27 cellular contexts compared by ENCODE assay signal in genomic region chr6:75427342-75427741, GRCh38.
"Had no signal": no experiment of that assay in that cellular context is flagged by ENCODE, and none has a peak within 500 bp of the region (broad histone marks: within the 10 kb centered on the region; RNA-seq: fewer than 3 reads in every experiment).

No MANE protein-coding gene starts in this region.

- H3K36me3 ChIP-seq: neural progenitor cell, right atrium auricular region, tibial nerve, upper lobe of left lung had no signal

- H3K4me3 Mint-ChIP-seq: memory B cell, natural killer cell, neural progenitor cell had no signal

- H3K9me3 ChIP-seq: right atrium auricular region, testis, tibial nerve, upper lobe of left lung had no signal

- H2AFZ ChIP-seq: hepatocyte, neural progenitor cell, parathyroid adenoma had no signal

- DNase-seq: dorsolateral prefrontal cortex; effector CD4-positive, alpha-beta T cell; head of caudate nucleus; kidney; natural killer cell; stimulated activated CD4-positive, alpha-beta T cell treated with anti-CD3 and anti-CD28 coated beads, Interleukin-12 subunit alpha, Interleukin-12 subunit beta, amount 100 ng/mL, for 4 hours; stimulated activated CD4-positive, alpha-beta T cell treated with anti-CD3 and anti-CD28 coated beads, Interleukin-1b, Interleukin-23, amount 100 ng/mL, for 48 hours; stimulated activated CD4-positive, alpha-beta T cell treated with anti-CD3 and anti-CD28 coated beads, Interleukin-4, amount 100 ng/mL, for 1 hour; stimulated activated CD8-positive, alpha-beta memory T cell treated with anti-CD3 and anti-CD28 coated beads, Interleukin-4, amount 100 ng/mL, for 48 hours; stimulated activated naive CD8-positive, alpha-beta T cell treated with anti-CD3 and anti-CD28 coated beads, Interleukin-15, Interleukin-2, amounts not matched to agents 100 U/mL and 50 U/mL, for 24 hours; substantia nigra; testis; upper lobe of left lung had no signal

- H3K4me3 ChIP-seq: dorsolateral prefrontal cortex, hepatocyte, lung, neural progenitor cell, right atrium auricular region, smooth muscle cell, testis, tibial nerve, upper lobe of left lung had no signal

- H3K79me2 ChIP-seq: hepatocyte, parathyroid adenoma had no signal

- H3K4me1 ChIP-seq: neural progenitor cell, tibial nerve had no signal

- H3K9me3 Mint-ChIP-seq: neural progenitor cell had no signal

- H3K27ac ChIP-seq: dorsolateral prefrontal cortex, hepatocyte, neural progenitor cell, parathyroid adenoma, right atrium auricular region, testis, tibial nerve, upper lobe of left lung had no signal

- H3K27me3 ChIP-seq: dorsolateral prefrontal cortex, hepatocyte, neural progenitor cell, right atrium auricular region, testis, tibial nerve, upper lobe of left lung had no signal

- FAIRE-seq: colon, frontal cortex, kidney, urothelium cell line had no signal

- H3K36me3 Mint-ChIP-seq: memory B cell, natural killer cell had no signal

- H3K27ac Mint-ChIP-seq: memory B cell, natural killer cell, neural progenitor cell, progenitor cell of endocrine pancreas had no signal

- H3K4me2 ChIP-seq: hepatocyte, neural progenitor cell, smooth muscle cell had no signal

- ATAC-seq: left lobe of liver; natural killer cell; sciatic nerve; stimulated activated naive CD8-positive, alpha-beta T cell treated with anti-CD3 and anti-CD28 coated beads, Interleukin-15, Interleukin-2, amounts not matched to agents 100 U/mL and 50 U/mL, for 24 hours had no signal

- H3K9ac ChIP-seq: neural progenitor cell, parathyroid adenoma had no signal

- H3K4me1 Mint-ChIP-seq: memory B cell, natural killer cell had no signal
